Comparison of ENCODE assay signal across 2 cellular contexts in the genomic region with DNA sequence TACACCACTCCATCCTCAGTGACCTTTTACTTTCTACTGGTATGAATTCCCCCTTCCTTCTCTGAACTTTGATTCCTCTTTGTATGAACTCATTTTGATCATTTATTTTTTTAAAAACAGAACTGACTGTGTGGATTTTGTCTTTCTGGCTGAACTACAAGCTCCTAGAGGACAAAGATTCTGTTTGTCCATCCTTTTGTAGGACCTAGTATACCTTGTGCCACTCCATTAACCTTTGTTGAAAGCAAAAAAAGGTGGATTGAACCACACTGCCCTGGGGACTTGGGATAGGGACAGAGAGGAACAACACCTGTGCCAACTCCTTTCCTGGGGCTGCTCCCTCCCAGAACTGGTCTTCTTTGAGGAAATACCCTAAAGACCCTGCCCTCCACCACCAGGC.
TF ChIP-seq lines count a peak whose summit lies in the region.

No MANE protein-coding gene starts in this region.

TF ChIP-seq in liver, 16 proteins besides CTCF, POLR2A, EP300 and RAD21:
- peak; percentile 38 to 61 for TF ChIP-seq HNF4A (conservative IDR thresholded peaks at IDR 0.05)
- TF ChIP-seq, protein P1, sequence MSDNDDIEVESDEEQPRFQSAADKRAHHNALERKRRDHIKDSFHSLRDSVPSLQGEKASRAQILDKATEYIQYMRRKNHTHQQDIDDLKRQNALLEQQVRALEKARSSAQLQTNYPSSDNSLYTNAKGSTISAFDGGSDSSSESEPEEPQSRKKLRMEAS (IDR thresholded peaks at IDR 0.05): no peak
- TF ChIP-seq RXRA (IDR thresholded peaks at IDR 0.05): peak in 1 of 2 donors; percentile 25

TF ChIP-seq in HepG2, 621 proteins besides CTCF, POLR2A, EP300 and RAD21:
- TF ChIP-seq SIX4 (CRISPR knock-in tag; IDR thresholded peaks at IDR 0.05) (no peak), ZNF652 (CRISPR knock-in tag; IDR thresholded peaks at IDR 0.05; ENCODE audit: borderline replicate concordance, low read depth) (no peak), ZNF552 (CRISPR knock-in tag; IDR thresholded peaks at IDR 0.05; ENCODE audit: borderline replicate concordance) (no peak), FOXP1 (IDR thresholded peaks at IDR 0.05) (no peak), FOXP1 (CRISPR knock-in tag; IDR thresholded peaks at IDR 0.05) (no peak), SP5 (CRISPR knock-in tag; IDR thresholded peaks at IDR 0.05; ENCODE audit: borderline replicate concordance, low read depth) (no peak), ZNF670 (CRISPR knock-in tag; IDR thresholded peaks at IDR 0.05; ENCODE audit: borderline replicate concordance) (no peak), SIN3A (IDR thresholded peaks at IDR 0.05; ENCODE audit: borderline replicate concordance, low read depth, low read length) (no peak), CEBPB (IDR thresholded peaks at IDR 0.05; ENCODE audit: borderline replicate concordance, low read depth, low read length) (no peak), FOXK2 (IDR thresholded peaks at IDR 0.05) (no peak), SRY (CRISPR knock-in tag; IDR thresholded peaks at IDR 0.05) (no peak), ZNF577 (CRISPR knock-in tag; IDR thresholded peaks at IDR 0.05; ENCODE audit: borderline replicate concordance, low read depth) (no peak)
- TF ChIP-seq, protein P2, sequence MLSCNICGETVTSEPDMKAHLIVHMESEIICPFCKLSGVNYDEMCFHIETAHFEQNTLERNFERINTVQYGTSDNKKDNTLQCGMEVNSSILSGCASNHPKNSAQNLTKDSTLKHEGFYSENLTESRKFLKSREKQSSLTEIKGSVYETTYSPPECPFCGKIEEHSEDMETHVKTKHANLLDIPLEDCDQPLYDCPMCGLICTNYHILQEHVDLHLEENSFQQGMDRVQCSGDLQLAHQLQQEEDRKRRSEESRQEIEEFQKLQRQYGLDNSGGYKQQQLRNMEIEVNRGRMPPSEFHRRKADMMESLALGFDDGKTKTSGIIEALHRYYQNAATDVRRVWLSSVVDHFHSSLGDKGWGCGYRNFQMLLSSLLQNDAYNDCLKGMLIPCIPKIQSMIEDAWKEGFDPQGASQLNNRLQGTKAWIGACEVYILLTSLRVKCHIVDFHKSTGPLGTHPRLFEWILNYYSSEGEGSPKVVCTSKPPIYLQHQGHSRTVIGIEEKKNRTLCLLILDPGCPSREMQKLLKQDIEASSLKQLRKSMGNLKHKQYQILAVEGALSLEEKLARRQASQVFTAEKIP (CRISPR knock-in tag; IDR thresholded peaks at IDR 0.05; ENCODE audit: borderline replicate concordance): no peak
- TF ChIP-seq, protein P3, sequence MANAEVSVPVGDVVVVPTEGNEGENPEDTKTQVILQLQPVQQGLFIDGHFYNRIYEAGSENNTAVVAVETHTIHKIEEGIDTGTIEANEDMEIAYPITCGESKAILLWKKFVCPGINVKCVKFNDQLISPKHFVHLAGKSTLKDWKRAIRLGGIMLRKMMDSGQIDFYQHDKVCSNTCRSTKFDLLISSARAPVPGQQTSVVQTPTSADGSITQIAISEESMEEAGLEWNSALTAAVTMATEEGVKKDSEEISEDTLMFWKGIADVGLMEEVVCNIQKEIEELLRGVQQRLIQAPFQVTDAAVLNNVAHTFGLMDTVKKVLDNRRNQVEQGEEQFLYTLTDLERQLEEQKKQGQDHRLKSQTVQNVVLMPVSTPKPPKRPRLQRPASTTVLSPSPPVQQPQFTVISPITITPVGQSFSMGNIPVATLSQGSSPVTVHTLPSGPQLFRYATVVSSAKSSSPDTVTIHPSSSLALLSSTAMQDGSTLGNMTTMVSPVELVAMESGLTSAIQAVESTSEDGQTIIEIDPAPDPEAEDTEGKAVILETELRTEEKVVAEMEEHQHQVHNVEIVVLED (CRISPR knock-in tag; IDR thresholded peaks at IDR 0.05; ENCODE audit: borderline replicate concordance): no peak
- TF ChIP-seq, protein P4, sequence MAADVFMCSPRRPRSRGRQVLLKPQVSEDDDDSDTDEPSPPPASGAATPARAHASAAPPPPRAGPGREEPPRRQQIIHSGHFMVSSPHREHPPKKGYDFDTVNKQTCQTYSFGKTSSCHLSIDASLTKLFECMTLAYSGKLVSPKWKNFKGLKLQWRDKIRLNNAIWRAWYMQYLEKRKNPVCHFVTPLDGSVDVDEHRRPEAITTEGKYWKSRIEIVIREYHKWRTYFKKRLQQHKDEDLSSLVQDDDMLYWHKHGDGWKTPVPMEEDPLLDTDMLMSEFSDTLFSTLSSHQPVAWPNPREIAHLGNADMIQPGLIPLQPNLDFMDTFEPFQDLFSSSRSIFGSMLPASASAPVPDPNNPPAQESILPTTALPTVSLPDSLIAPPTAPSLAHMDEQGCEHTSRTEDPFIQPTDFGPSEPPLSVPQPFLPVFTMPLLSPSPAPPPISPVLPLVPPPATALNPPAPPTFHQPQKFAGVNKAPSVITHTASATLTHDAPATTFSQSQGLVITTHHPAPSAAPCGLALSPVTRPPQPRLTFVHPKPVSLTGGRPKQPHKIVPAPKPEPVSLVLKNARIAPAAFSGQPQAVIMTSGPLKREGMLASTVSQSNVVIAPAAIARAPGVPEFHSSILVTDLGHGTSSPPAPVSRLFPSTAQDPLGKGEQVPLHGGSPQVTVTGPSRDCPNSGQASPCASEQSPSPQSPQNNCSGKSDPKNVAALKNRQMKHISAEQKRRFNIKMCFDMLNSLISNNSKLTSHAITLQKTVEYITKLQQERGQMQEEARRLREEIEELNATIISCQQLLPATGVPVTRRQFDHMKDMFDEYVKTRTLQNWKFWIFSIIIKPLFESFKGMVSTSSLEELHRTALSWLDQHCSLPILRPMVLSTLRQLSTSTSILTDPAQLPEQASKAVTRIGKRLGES (CRISPR knock-in tag; IDR thresholded peaks at IDR 0.05; ENCODE audit: borderline replicate concordance): no peak
- TF ChIP-seq, protein P5, sequence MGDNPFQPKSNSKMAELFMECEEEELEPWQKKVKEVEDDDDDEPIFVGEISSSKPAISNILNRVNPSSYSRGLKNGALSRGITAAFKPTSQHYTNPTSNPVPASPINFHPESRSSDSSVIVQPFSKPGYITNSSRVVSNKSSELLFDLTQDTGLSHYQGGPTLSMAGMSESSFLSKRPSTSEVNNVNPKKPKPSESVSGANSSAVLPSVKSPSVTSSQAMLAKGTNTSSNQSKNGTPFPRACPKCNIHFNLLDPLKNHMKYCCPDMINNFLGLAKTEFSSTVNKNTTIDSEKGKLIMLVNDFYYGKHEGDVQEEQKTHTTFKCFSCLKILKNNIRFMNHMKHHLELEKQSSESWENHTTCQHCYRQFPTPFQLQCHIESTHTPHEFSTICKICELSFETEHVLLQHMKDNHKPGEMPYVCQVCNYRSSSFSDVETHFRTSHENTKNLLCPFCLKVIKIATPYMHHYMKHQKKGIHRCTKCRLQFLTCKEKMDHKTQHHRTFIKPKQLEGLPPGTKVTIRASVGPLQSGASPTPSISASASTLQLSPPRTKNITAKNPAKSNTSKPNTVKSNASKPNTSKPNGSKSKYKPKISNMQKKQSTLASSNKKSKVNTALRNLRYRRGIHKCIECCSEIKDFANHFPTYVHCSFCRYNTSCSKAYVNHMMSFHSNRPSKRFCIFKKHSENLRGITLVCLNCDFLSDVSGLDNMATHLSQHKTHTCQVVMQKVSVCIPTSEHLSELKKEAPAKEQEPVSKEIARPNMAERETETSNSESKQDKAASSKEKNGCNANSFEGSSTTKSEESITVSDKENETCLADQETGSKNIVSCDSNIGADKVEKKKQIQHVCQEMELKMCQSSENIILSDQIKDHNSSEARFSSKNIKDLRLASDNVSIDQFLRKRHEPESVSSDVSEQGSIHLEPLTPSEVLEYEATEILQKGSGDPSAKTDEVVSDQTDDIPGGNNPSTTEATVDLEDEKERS (CRISPR knock-in tag; IDR thresholded peaks at IDR 0.05): no peak
- TF ChIP-seq, protein P6, sequence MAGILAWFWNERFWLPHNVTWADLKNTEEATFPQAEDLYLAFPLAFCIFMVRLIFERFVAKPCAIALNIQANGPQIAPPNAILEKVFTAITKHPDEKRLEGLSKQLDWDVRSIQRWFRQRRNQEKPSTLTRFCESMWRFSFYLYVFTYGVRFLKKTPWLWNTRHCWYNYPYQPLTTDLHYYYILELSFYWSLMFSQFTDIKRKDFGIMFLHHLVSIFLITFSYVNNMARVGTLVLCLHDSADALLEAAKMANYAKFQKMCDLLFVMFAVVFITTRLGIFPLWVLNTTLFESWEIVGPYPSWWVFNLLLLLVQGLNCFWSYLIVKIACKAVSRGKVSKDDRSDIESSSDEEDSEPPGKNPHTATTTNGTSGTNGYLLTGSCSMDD (CRISPR knock-in tag; IDR thresholded peaks at IDR 0.05): no peak
- TF ChIP-seq, protein P7, sequence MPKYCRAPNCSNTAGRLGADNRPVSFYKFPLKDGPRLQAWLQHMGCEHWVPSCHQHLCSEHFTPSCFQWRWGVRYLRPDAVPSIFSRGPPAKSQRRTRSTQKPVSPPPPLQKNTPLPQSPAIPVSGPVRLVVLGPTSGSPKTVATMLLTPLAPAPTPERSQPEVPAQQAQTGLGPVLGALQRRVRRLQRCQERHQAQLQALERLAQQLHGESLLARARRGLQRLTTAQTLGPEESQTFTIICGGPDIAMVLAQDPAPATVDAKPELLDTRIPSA (CRISPR knock-in tag; IDR thresholded peaks at IDR 0.05; ENCODE audit: borderline replicate concordance): no peak
- TF ChIP-seq, protein P8, sequence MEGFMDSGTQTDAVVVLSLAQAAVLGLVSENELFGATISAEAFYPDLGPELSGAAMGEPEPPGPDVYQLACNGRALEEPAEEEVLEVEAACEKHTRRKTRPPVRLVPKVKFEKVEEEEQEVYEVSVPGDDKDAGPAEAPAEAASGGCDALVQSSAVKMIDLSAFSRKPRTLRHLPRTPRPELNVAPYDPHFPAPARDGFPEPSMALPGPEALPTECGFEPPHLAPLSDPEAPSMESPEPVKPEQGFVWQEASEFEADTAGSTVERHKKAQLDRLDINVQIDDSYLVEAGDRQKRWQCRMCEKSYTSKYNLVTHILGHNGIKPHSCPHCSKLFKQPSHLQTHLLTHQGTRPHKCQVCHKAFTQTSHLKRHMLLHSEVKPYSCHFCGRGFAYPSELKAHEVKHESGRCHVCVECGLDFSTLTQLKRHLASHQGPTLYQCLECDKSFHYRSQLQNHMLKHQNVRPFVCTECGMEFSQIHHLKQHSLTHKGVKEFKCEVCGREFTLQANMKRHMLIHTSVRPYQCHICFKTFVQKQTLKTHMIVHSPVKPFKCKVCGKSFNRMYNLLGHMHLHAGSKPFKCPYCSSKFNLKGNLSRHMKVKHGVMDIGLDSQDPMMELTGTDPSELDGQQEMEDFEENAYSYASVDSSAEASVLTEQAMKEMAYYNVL (CRISPR knock-in tag; IDR thresholded peaks at IDR 0.05; ENCODE audit: borderline replicate concordance): no peak
- TF ChIP-seq, protein P9, sequence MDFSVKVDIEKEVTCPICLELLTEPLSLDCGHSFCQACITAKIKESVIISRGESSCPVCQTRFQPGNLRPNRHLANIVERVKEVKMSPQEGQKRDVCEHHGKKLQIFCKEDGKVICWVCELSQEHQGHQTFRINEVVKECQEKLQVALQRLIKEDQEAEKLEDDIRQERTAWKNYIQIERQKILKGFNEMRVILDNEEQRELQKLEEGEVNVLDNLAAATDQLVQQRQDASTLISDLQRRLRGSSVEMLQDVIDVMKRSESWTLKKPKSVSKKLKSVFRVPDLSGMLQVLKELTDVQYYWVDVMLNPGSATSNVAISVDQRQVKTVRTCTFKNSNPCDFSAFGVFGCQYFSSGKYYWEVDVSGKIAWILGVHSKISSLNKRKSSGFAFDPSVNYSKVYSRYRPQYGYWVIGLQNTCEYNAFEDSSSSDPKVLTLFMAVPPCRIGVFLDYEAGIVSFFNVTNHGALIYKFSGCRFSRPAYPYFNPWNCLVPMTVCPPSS (IDR thresholded peaks at IDR 0.05): no peak
- TF ChIP-seq, protein P10, sequence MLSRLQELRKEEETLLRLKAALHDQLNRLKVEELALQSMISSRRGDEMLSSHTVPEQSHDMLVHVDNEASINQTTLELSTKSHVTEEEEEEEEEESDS (CRISPR knock-in tag; IDR thresholded peaks at IDR 0.05; ENCODE audit: borderline replicate concordance): no peak
